ENCODE assay signal across 8 cellular contexts in genomic region chr1:232704694-232705680, GRCh38.
DNase-seq lines count a peak whose midpoint lies in the region; ATAC-seq and TF ChIP-seq lines count a peak whose summit lies in the region.

No MANE protein-coding gene starts in this region.

- TF ChIP-seq POLR2A in body of pancreas (IDR thresholded peaks at IDR 0.05) = no peak

- DNase-seq in CD1c-positive myeloid dendritic cell (ENCODE audit: extremely low spot score) = peak; percentile 44
- peak; percentile 61 to 86 for DNase-seq in NCI-H1930 (lab: John Stamatoyannopoulos, UW)
- DNase-seq in body of pancreas = peak; percentile 22 to 79 (median 69)
- no peak for DNase-seq in left lung
- peak; percentile 64 for DNase-seq in ureter (ENCODE audit: low spot score)
- DNase-seq in activated naive CD4-positive, alpha-beta T cell treated with Interleukin-2 at 50 U/mL for 16 hours = no peak
- no peak for DNase-seq in NCI-H1694 treated with DMSO at 0.1 percent for 48 hours (lab: John Stamatoyannopoulos, UW)

- no peaks in the 10 kb centered on the region for H3K9me3 ChIP-seq in body of pancreas
- no peaks in the 10 kb centered on the region for H3K9me3 ChIP-seq in left lung

- no peaks in the 10 kb centered on the region for H3K27me3 ChIP-seq in body of pancreas
- no peaks in the 10 kb centered on the region for H3K27me3 ChIP-seq in left lung

- TF ChIP-seq CTCF in body of pancreas (IDR thresholded peaks at IDR 0.05) (no peak), left lung (IDR thresholded peaks at IDR 0.05) (no peak)

- H3K4me3 ChIP-seq in body of pancreas (no peak overlapping the region), left lung (no peak overlapping the region)

- peaks cover 19% of the 10 kb centered on the region for H3K4me1 ChIP-seq in body of pancreas
- peaks cover 12 to 22% of the 10 kb centered on the region in 2 donors for H3K4me1 ChIP-seq in left lung

- H3K36me3 ChIP-seq in body of pancreas (replicated peaks in 1 of 2; ENCODE audit: insufficient read depth in 1 of 2, low read depth in 2 of 2) (no peaks in the 10 kb centered on the region), left lung (no peaks in the 10 kb centered on the region)

- intact Hi-C loops in body of pancreas (cut with DNase I) (no loop called here), left lung (cut with DNase I) (no loop called here)

- WGBS in body of pancreas, 2 donors = 42 to 44% methylated on average over 7 of the region's 7 CpGs

- peak; percentile 91 for ATAC-seq in body of pancreas
- peak; percentile 82 for ATAC-seq in left lung
- no peak for ATAC-seq in HG03039 (IDR thresholded peaks at IDR 0.05; ENCODE audit: unreplicated experiment)

- H3K27ac ChIP-seq in body of pancreas (peak overlapping the region; percentile 49 to 70 (median 58)), left lung (peak overlapping the region; percentile 72 to 81)

Comparison
In these comparisons a context has a peak if more than half of its experiments do, and no peak if none do; other contexts are left out.
1. DNase-seq: peak in CD1c-positive myeloid dendritic cell (single experiment), NCI-H1930 (2 of 2), body of pancreas (4 of 4) and ureter (single experiment); none in left lung (0 of 2), activated naive CD4-positive, alpha-beta T cell treated with Interleukin-2 at 50 U/mL for 16 hours (single experiment) and NCI-H1694 treated with DMSO at 0.1 percent for 48 hours (single experiment).